9 cellular contexts compared by ENCODE assay signal in the genomic region with DNA sequence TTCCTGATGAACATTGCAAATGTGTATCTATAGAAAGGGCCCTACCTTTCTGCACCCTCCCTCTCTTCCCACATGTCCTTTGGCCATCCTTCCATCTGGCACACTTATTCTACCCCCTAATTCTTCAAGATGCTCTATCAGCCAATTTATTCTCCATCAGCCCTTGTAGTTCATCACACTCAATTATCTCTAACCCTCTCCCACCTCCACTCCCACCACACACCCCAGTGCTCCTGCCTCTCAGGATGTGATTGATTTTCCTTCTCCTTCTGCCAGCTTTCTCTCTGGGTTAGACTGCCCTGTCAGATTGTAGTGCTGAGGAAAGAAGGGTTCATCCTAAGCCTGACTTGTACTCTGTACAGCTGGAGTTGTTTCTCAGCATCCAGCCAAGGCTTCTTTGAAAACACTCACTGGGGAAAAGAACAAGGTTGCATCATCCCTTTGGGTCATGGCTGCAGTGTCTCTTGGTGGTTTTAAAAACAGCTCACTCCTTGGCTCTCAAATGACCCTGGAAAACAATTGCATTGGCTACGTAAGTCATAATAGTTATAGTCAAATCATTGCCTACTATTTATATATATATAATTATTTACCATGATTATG.
DNase-seq lines count a peak whose midpoint lies in the region; ATAC-seq and TF ChIP-seq lines count a peak whose summit lies in the region.
"Had no signal": no experiment of that assay in that cellular context is flagged by ENCODE, and none has a peak within 500 bp of the region (broad histone marks: within the 10 kb centered on the region; RNA-seq: fewer than 3 reads in every experiment).

No MANE protein-coding gene starts in this region.

- H3K36me3 Mint-ChIP-seq in progenitor cell of endocrine pancreas (ENCODE audit: insufficient read depth): peaks cover 4% of the 10 kb centered on the region

- H3K4me3 ChIP-seq in DOHH2 (ENCODE audit: low read length): peak overlapping the region; percentile 49
- no peak overlapping the region for H3K4me3 ChIP-seq in fibroblast of villous mesenchyme (ENCODE audit: low read depth, low read length)
- no peak overlapping the region for H3K4me3 ChIP-seq in neuronal stem cell (ENCODE audit: low read length in 2 of 2)
- H3K4me3 ChIP-seq: lung had no signal

- peak; percentile 73 for DNase-seq in NCI-H69 (lab: John Stamatoyannopoulos, UW)
- peak; percentile 11 for DNase-seq in fibroblast of villous mesenchyme (ENCODE audit: low read depth)
- DNase-seq in neuronal stem cell (ENCODE audit: low spot score): no peak
- DNase-seq in progenitor cell of endocrine pancreas (ENCODE audit: low spot score, unreplicated experiment): no peak
- DNase-seq in amniotic stem cell (lab: John Stamatoyannopoulos, UW): no peak
- DNase-seq in GM10266 (ENCODE audit: extremely low spot score): no peak

- no peak overlapping the region for H3K14ac ChIP-seq in neuronal stem cell (ENCODE audit: low read length)

- no peak overlapping the region for H2BK12ac ChIP-seq in neuronal stem cell (ENCODE audit: low read length)

- no peaks in the 10 kb centered on the region for H3K36me3 ChIP-seq in DOHH2 (ENCODE audit: control insufficient read depth, low read length)
- H3K36me3 ChIP-seq in neuronal stem cell (replicated peaks in 1 of 2; ENCODE audit: control insufficient read depth in 2 of 2, insufficient read depth in 2 of 2, low read length in 2 of 2): no peaks in the 10 kb centered on the region

- no peak overlapping the region for H2BK120ac ChIP-seq in neuronal stem cell (ENCODE audit: low read depth, low read length)

- H3K9me3 ChIP-seq in DOHH2 (ENCODE audit: control insufficient read depth, insufficient read depth, low read length) (no peaks in the 10 kb centered on the region), neuronal stem cell (replicated peaks in 1 of 2; ENCODE audit: control insufficient read depth in 2 of 2, insufficient read depth in 1 of 2, low read depth in 1 of 2, low read length in 2 of 2) (peaks cover 0 to 3% of the 10 kb centered on the region in 2 donors)

- H3K79me2 ChIP-seq in DOHH2 (ENCODE audit: control insufficient read depth, low read length): peaks cover 81% of the 10 kb centered on the region

- no CpG with 5 or more reads among the region's 1 CpG for WGBS in neuronal stem cell (ENCODE audit: extremely low coverage in 2 of 2, insufficient read length in 2 of 2, insufficient replicate concordance in 1 of 2), 2 donors

- no peaks in the 10 kb centered on the region for H3K27me3 ChIP-seq in DOHH2 (ENCODE audit: control insufficient read depth, low read length)
- H3K27me3 ChIP-seq in neuronal stem cell (ENCODE audit: control insufficient read depth in 3 of 3, insufficient read depth in 3 of 3, low read depth in 1 of 3, low read length in 3 of 3): no peaks in the 10 kb centered on the region

- H3K4ac ChIP-seq in neuronal stem cell (ENCODE audit: low read length): no peak overlapping the region

- H2BK15ac ChIP-seq in neuronal stem cell (ENCODE audit: low read length): no peak overlapping the region

- no peak overlapping the region for H4K91ac ChIP-seq in neuronal stem cell (ENCODE audit: low read depth, low read length, poor library complexity)

- no peak for ATAC-seq in GM18498 (IDR thresholded peaks at IDR 0.05; ENCODE audit: unreplicated experiment)

- H3K27ac Mint-ChIP-seq in progenitor cell of endocrine pancreas: no peak overlapping the region

- no peak overlapping the region for H4K8ac ChIP-seq in neuronal stem cell (ENCODE audit: low read depth, low read length)

- no peak overlapping the region for H3K4me3 Mint-ChIP-seq in progenitor cell of endocrine pancreas (ENCODE audit: low read depth)

- H3K18ac ChIP-seq in neuronal stem cell (ENCODE audit: low read length): no peak overlapping the region

- H2AK5ac ChIP-seq in neuronal stem cell (ENCODE audit: low read depth, low read length): no peak overlapping the region

- no peak overlapping the region for H2AFZ ChIP-seq in neuronal stem cell (ENCODE audit: low read length)

- H3K79me1 ChIP-seq in neuronal stem cell (ENCODE audit: low read depth, low read length): no peaks in the 10 kb centered on the region

- H3K9ac ChIP-seq in neuronal stem cell (ENCODE audit: low read depth, low read length, poor library complexity): no peak overlapping the region

- H3K23ac ChIP-seq in neuronal stem cell (ENCODE audit: low read depth, low read length, poor library complexity): no peak overlapping the region

- H3K27ac ChIP-seq in DOHH2 (ENCODE audit: low read depth, low read length): peak overlapping the region; percentile 95
- peak overlapping the region; percentile 6 for H3K27ac ChIP-seq in neuronal stem cell (replicated peaks; ENCODE audit: low read length)

- peaks cover 16% of the 10 kb centered on the region for H3K4me1 Mint-ChIP-seq in progenitor cell of endocrine pancreas (ENCODE audit: low read depth)

- H2BK5ac ChIP-seq in neuronal stem cell (ENCODE audit: low read length): no peak overlapping the region

- TF ChIP-seq CTCF in DOHH2 (IDR thresholded peaks at IDR 0.05; ENCODE audit: low read depth, low read length, poor library complexity, severe bottlenecking): no peak
- TF ChIP-seq CTCF in fibroblast of villous mesenchyme (IDR thresholded peaks at IDR 0.05; ENCODE audit: insufficient read depth, low read depth, low read length): no peak
- TF ChIP-seq CTCF in progenitor cell of endocrine pancreas (IDR thresholded peaks at IDR 0.05; ENCODE audit: unreplicated experiment): no peak
- no peak for TF ChIP-seq CTCF in GM10266 (IDR thresholded peaks at IDR 0.05; ENCODE audit: control insufficient read depth, insufficient read depth, low read depth, missing control alignments)

- no peaks in the 10 kb centered on the region for H3K9me3 Mint-ChIP-seq in progenitor cell of endocrine pancreas (ENCODE audit: low read depth)

- no peaks in the 10 kb centered on the region for H3K9me2 ChIP-seq in DOHH2 (replicated peaks; ENCODE audit: control insufficient read depth, low read length)

- peaks cover 77% of the 10 kb centered on the region for H3K4me1 ChIP-seq in DOHH2 (ENCODE audit: control insufficient read depth, low read length)
- H3K4me1 ChIP-seq in neuronal stem cell (ENCODE audit: control insufficient read depth in 2 of 2, insufficient read depth in 1 of 2, low read depth in 1 of 2, low read length in 2 of 2): peaks cover 21 to 23% of the 10 kb centered on the region in 2 donors

- peaks cover 12% of the 10 kb centered on the region for H3F3A ChIP-seq in DOHH2 (ENCODE audit: control insufficient read depth, insufficient read depth)

- no peaks in the 10 kb centered on the region for H4K20me1 ChIP-seq in DOHH2 (ENCODE audit: control insufficient read depth, insufficient read depth, low read depth, low read length)

- H3K4me2 ChIP-seq in DOHH2 (ENCODE audit: low read length) (peak overlapping the region; percentile 60), neuronal stem cell (ENCODE audit: insufficient read depth, low read length, poor library complexity, severe bottlenecking) (no peak overlapping the region)

- no peaks in the 10 kb centered on the region for H3K27me3 Mint-ChIP-seq in progenitor cell of endocrine pancreas

Comparison
In these comparisons a context has a peak if more than half of its experiments do, and no peak if none do; other contexts are left out.
1. DNase-seq: peak in NCI-H69 (single experiment) and fibroblast of villous mesenchyme (single experiment); none in neuronal stem cell (single experiment), progenitor cell of endocrine pancreas (single experiment), amniotic stem cell (single experiment) and GM10266 (single experiment).